ENCODE assay signal across 8 cellular contexts in genomic region chr20:25987073-25987927, GRCh38.
DNase-seq lines count a peak whose midpoint lies in the region; ATAC-seq and TF ChIP-seq lines count a peak whose summit lies in the region.

No MANE protein-coding gene starts in this region.

- H3K4me3 Mint-ChIP-seq in chondrocyte (ENCODE audit: unreplicated experiment): peak overlapping the region; percentile 60
- H3K4me3 Mint-ChIP-seq in stimulated activated memory B cell treated with anti-CD40 and anti-IgM and Interleukin-4, amounts not matched to agents 10 μg/mL and 1 μg/mL and 100 μg/mL, for 72 hours: peak overlapping the region; percentile 61

- ATAC-seq in GM19397 (IDR thresholded peaks at IDR 0.05; ENCODE audit: unreplicated experiment): peak; percentile 73
- ATAC-seq in activated CD4-positive, CD25-positive, alpha-beta regulatory T cell treated with anti-CD3 and anti-CD28 coated beads, Interleukin-2, amount 50 U/mL, for 24 hours: peak; percentile 74 to 77
- ATAC-seq in stimulated activated memory B cell treated with anti-CD40 and anti-IgM and Interleukin-4, amounts not matched to agents 10 μg/mL and 1 μg/mL and 100 μg/mL, for 72 hours: peak; percentile 79

- H3K4me1 Mint-ChIP-seq in chondrocyte (ENCODE audit: low read depth): no peaks in the 10 kb centered on the region
- peaks cover 7% of the 10 kb centered on the region for H3K4me1 Mint-ChIP-seq in stimulated activated memory B cell treated with anti-CD40 and anti-IgM and Interleukin-4, amounts not matched to agents 10 μg/mL and 1 μg/mL and 100 μg/mL, for 72 hours

- TF ChIP-seq CTCF in BJ (IDR thresholded peaks at IDR 0.05; ENCODE audit: insufficient read depth, low read depth, low read length) (peak; percentile 46), chondrocyte (IDR thresholded peaks at IDR 0.05) (peak; percentile 22)

- CTCF ChIA-PET in BJ (lab: Yijun Ruan, JAX): no interaction called here

- H3K27me3 ChIP-seq in BJ (ENCODE audit: control insufficient read depth, insufficient read depth, low read length): no peaks in the 10 kb centered on the region

- H3K36me3 Mint-ChIP-seq in chondrocyte (ENCODE audit: low read depth): peaks cover 2% of the 10 kb centered on the region
- no peaks in the 10 kb centered on the region for H3K36me3 Mint-ChIP-seq in stimulated activated memory B cell treated with anti-CD40 and anti-IgM and Interleukin-4, amounts not matched to agents 10 μg/mL and 1 μg/mL and 100 μg/mL, for 72 hours

- peaks cover 5% of the 10 kb centered on the region for H3K27me3 Mint-ChIP-seq in chondrocyte (ENCODE audit: low read depth)
- peaks cover 7% of the 10 kb centered on the region for H3K27me3 Mint-ChIP-seq in stimulated activated memory B cell treated with anti-CD40 and anti-IgM and Interleukin-4, amounts not matched to agents 10 μg/mL and 1 μg/mL and 100 μg/mL, for 72 hours

- H3K4me3 ChIP-seq in BJ (ENCODE audit: low read depth, low read length): peak overlapping the region; percentile 27

- H3K36me3 ChIP-seq in BJ (ENCODE audit: control insufficient read depth, insufficient read depth, low read length): no peaks in the 10 kb centered on the region

- H3K9me3 Mint-ChIP-seq in chondrocyte (ENCODE audit: low read depth): no peaks in the 10 kb centered on the region
- no peaks in the 10 kb centered on the region for H3K9me3 Mint-ChIP-seq in stimulated activated memory B cell treated with anti-CD40 and anti-IgM and Interleukin-4, amounts not matched to agents 10 μg/mL and 1 μg/mL and 100 μg/mL, for 72 hours

- POLR2A ChIA-PET in BJ (lab: Charles Lee): no interaction called here

- DNase-seq in BJ (ENCODE audit: low read depth): no peak
- peak; percentile 23 for DNase-seq in HS-27A (ENCODE audit: low read depth)
- no peak for DNase-seq in chondrocyte (ENCODE audit: low spot score)
- DNase-seq in midbrain (lab: John Stamatoyannopoulos, UW): peak; percentile 51
- DNase-seq in NCI-H2196 treated with DMSO at 0.1 percent for 48 hours (lab: John Stamatoyannopoulos, UW; ENCODE audit: unreplicated experiment): no peak

- H3K27ac Mint-ChIP-seq in chondrocyte (ENCODE audit: unreplicated experiment): no peak overlapping the region
- no peak overlapping the region for H3K27ac Mint-ChIP-seq in stimulated activated memory B cell treated with anti-CD40 and anti-IgM and Interleukin-4, amounts not matched to agents 10 μg/mL and 1 μg/mL and 100 μg/mL, for 72 hours

Comparison
In these comparisons a context has a peak if more than half of its experiments do, and no peak if none do; other contexts are left out.
1. DNase-seq: peak in HS-27A (single experiment) and midbrain (single experiment); none in BJ (single experiment), chondrocyte (single experiment) and NCI-H2196 treated with DMSO at 0.1 percent for 48 hours (single experiment).
2. Peak in every context shown above with its lines, with median percentiles within 50 percentile points of each other: ATAC-seq.